ENCODE assay signal across 22 cellular contexts in genomic region chr9:80231847-80232246, GRCh38.
"Had no signal": no experiment of that assay in that cellular context is flagged by ENCODE, and none has a peak within 500 bp of the region (broad histone marks: within the 10 kb centered on the region; RNA-seq: fewer than 3 reads in every experiment).

No MANE protein-coding gene starts in this region.

- H3K4me1 Mint-ChIP-seq: natural killer cell; stimulated activated naive CD8-positive, alpha-beta T cell treated with anti-CD3 and anti-CD28 coated beads, Interleukin-15, amount 100 ng/mL, for 72 hours; T-cell had no signal

- H3K36me3 Mint-ChIP-seq: activated naive CD8-positive, alpha-beta T cell; T-cell had no signal

- H3K27ac Mint-ChIP-seq: activated naive CD8-positive, alpha-beta T cell; natural killer cell; neural progenitor cell; stimulated activated naive CD8-positive, alpha-beta T cell treated with anti-CD3 and anti-CD28 coated beads, Interleukin-15, amount 100 ng/mL, for 72 hours; T-cell; T-helper 2 cell treated with Interferon-gamma antibody and Interleukin-4, amounts not matched to agents 5 μg/mL and 100 μg/mL, for 36 hours had no signal

- H3K27me3 Mint-ChIP-seq: stimulated activated naive CD8-positive, alpha-beta T cell treated with anti-CD3 and anti-CD28 coated beads, Interleukin-15, amount 100 ng/mL, for 72 hours; T-cell had no signal

- DNase-seq: activated CD4-positive, alpha-beta T cell treated with anti-CD3 and anti-CD28 coated beads for 4 hours; activated CD4-positive, alpha-beta T cell treated with anti-CD3 and anti-CD28 coated beads, Interleukin-2, amount 50 U/mL, for 4 hours; activated CD8-positive, alpha-beta memory T cell treated with anti-CD3 and anti-CD28 coated beads for 24 hours; activated effector memory CD4-positive, alpha-beta T cell treated with Interleukin-2 at 50 U/mL for 16 hours; activated naive CD4-positive, alpha-beta T cell treated with Interleukin-2 at 50 U/mL for 16 hours; anterior cingulate cortex; dermis blood vessel endothelial cell; effector CD4-positive, alpha-beta T cell; gastrocnemius medialis; glutamatergic neuron; kidney; left colon; midbrain; natural killer cell; stimulated activated naive CD8-positive, alpha-beta T cell treated with anti-CD3 and anti-CD28 coated beads, Interleukin-15, amount 100 ng/mL, for 72 hours; substantia nigra; T-cell; thyroid gland; upper lobe of right lung had no signal

- H3K4me3 Mint-ChIP-seq: activated naive CD8-positive, alpha-beta T cell; natural killer cell; neural progenitor cell; stimulated activated naive CD8-positive, alpha-beta T cell treated with anti-CD3 and anti-CD28 coated beads, Interleukin-15, amount 100 ng/mL, for 72 hours; T-cell; T-helper 2 cell treated with Interferon-gamma antibody and Interleukin-4, amounts not matched to agents 5 μg/mL and 100 μg/mL, for 36 hours had no signal

- ATAC-seq: gastrocnemius medialis; left colon; natural killer cell; stimulated activated naive CD8-positive, alpha-beta T cell treated with anti-CD3 and anti-CD28 coated beads, Interleukin-15, amount 100 ng/mL, for 72 hours; T-cell; upper lobe of right lung had no signal
